In the genomic region with DNA sequence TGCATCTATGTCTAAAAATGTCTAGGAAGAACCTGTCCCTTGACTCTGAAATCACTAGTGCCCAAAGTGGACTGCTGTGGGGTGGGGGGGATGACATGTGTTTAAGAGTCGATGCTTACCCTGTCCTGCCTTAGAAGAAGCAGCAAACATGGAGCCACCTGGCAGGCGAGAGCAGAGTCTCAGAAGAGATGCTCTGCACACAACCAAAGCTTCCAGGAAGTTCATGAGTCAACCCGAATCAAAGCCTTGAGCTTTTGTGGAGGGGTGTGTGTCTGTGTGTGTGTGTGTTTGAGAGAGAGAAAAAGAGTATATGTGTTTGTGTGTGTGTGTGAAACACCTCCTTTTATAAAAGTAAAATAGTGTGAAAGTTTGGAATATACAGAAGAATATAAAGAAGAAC, we compare ENCODE assay signal across 28 cellular contexts.
"Had no signal": no experiment of that assay in that cellular context is flagged by ENCODE, and none has a peak within 500 bp of the region (broad histone marks: within the 10 kb centered on the region; RNA-seq: fewer than 3 reads in every experiment).

No MANE protein-coding gene starts in this region.

- H3K9me3 Mint-ChIP-seq: activated CD4-positive, alpha-beta memory T cell treated with anti-CD3 and anti-CD28 coated beads for 36 hours; activated naive CD4-positive, alpha-beta T cell treated with anti-CD3 and anti-CD28 coated beads, Interleukin-2, amount 10 ng/mL, durations not matched to agents 7 days and 5 days; activated naive CD8-positive, alpha-beta T cell treated with anti-CD3 and anti-CD28 coated beads, Interleukin-2, amount 10 ng/mL, durations not matched to agents 7 days and 5 days; activated T-helper 17 cell treated with anti-CD3 and anti-CD28 coated beads, Interleukin-2, amount 50 U/mL, for 72 hours had no signal

- H3K4me3 ChIP-seq: adrenal gland, breast epithelium, SK-N-MC had no signal

- H3K4me1 ChIP-seq: adrenal gland, breast epithelium had no signal

- H3K27ac ChIP-seq: adrenal gland, breast epithelium, SK-N-MC, WERI-Rb-1 had no signal

- H3K36me3 Mint-ChIP-seq: activated CD4-positive, alpha-beta memory T cell treated with anti-CD3 and anti-CD28 coated beads for 36 hours; activated naive CD4-positive, alpha-beta T cell treated with anti-CD3 and anti-CD28 coated beads, Interleukin-2, amount 10 ng/mL, durations not matched to agents 7 days and 5 days; activated naive CD8-positive, alpha-beta T cell treated with anti-CD3 and anti-CD28 coated beads, Interleukin-2, amount 10 ng/mL, durations not matched to agents 7 days and 5 days had no signal

- H3K27ac Mint-ChIP-seq: activated CD4-positive, alpha-beta memory T cell treated with anti-CD3 and anti-CD28 coated beads for 36 hours; activated naive CD4-positive, alpha-beta T cell treated with anti-CD3 and anti-CD28 coated beads, Interleukin-2, amount 10 ng/mL, durations not matched to agents 7 days and 5 days; activated naive CD8-positive, alpha-beta T cell treated with anti-CD3 and anti-CD28 coated beads, Interleukin-2, amount 10 ng/mL, durations not matched to agents 7 days and 5 days; activated T-helper 17 cell treated with anti-CD3 and anti-CD28 coated beads, Interleukin-2, amount 50 U/mL, for 72 hours had no signal

- H3K4me3 Mint-ChIP-seq: activated CD4-positive, alpha-beta memory T cell treated with anti-CD3 and anti-CD28 coated beads for 36 hours; activated naive CD4-positive, alpha-beta T cell treated with anti-CD3 and anti-CD28 coated beads, Interleukin-2, amount 10 ng/mL, durations not matched to agents 7 days and 5 days; activated naive CD8-positive, alpha-beta T cell treated with anti-CD3 and anti-CD28 coated beads, Interleukin-2, amount 10 ng/mL, durations not matched to agents 7 days and 5 days; activated T-helper 17 cell treated with anti-CD3 and anti-CD28 coated beads, Interleukin-2, amount 50 U/mL, for 72 hours had no signal

- H3K9me3 ChIP-seq: adrenal gland, breast epithelium had no signal

- H3K36me3 ChIP-seq: adrenal gland, breast epithelium, WERI-Rb-1 had no signal

- H3K4me1 Mint-ChIP-seq: activated naive CD4-positive, alpha-beta T cell treated with anti-CD3 and anti-CD28 coated beads, Interleukin-2, amount 10 ng/mL, durations not matched to agents 7 days and 5 days; activated T-helper 17 cell treated with anti-CD3 and anti-CD28 coated beads, Interleukin-2, amount 50 U/mL, for 72 hours had no signal

- DNase-seq: activated CD4-positive, alpha-beta memory T cell treated with anti-CD3 and anti-CD28 coated beads for 36 hours; activated CD4-positive, alpha-beta T cell treated with anti-CD3 and anti-CD28 coated beads for 48 hours; activated gamma-delta T cell; activated naive CD4-positive, alpha-beta T cell treated with anti-CD3 and anti-CD28 coated beads, Interleukin-2, amount 10 ng/mL, durations not matched to agents 7 days and 5 days; activated naive CD8-positive, alpha-beta T cell treated with anti-CD3 and anti-CD28 coated beads, Interleukin-2, amount 10 ng/mL, durations not matched to agents 7 days and 5 days; activated T-cell treated with anti-CD3 and anti-CD28 coated beads for 4 hours; activated T-cell treated with anti-CD3 and anti-CD28 coated beads, Interleukin-2, amount 50 U/mL, for 48 hours; adrenal gland; anterior cingulate cortex; caudate nucleus; Karpas-422; MM.1S; NCI-H1105; NCI-H1436; NCI-H1694 treated with DMSO at 0.1 percent for 48 hours; NCI-H2029 treated with DMSO at 0.1 percent for 48 hours; NCI-H345; NCI-H510A treated with DMSO at 0.1 percent for 48 hours; NCI-H69; NK-92 treated with Interleukin-12 subunit alpha and Interleukin-12 subunit beta, amount 100 ng/mL, for 24 hours; OCI-M1; RPMI8226; WERI-Rb-1 had no signal

- H3K27me3 ChIP-seq: adrenal gland, breast epithelium had no signal

- H3K27me3 Mint-ChIP-seq: activated CD4-positive, alpha-beta memory T cell treated with anti-CD3 and anti-CD28 coated beads for 36 hours; activated naive CD4-positive, alpha-beta T cell treated with anti-CD3 and anti-CD28 coated beads, Interleukin-2, amount 10 ng/mL, durations not matched to agents 7 days and 5 days; activated naive CD8-positive, alpha-beta T cell treated with anti-CD3 and anti-CD28 coated beads, Interleukin-2, amount 10 ng/mL, durations not matched to agents 7 days and 5 days; activated T-helper 17 cell treated with anti-CD3 and anti-CD28 coated beads, Interleukin-2, amount 50 U/mL, for 72 hours had no signal

- ATAC-seq: activated T-helper 17 cell treated with anti-CD3 and anti-CD28 coated beads, Interleukin-2, amount 50 U/mL, for 72 hours; Panc1; Right ventricle myocardium inferior had no signal
